Comparison of ENCODE assay signal across 8 cellular contexts in the genomic region with DNA sequence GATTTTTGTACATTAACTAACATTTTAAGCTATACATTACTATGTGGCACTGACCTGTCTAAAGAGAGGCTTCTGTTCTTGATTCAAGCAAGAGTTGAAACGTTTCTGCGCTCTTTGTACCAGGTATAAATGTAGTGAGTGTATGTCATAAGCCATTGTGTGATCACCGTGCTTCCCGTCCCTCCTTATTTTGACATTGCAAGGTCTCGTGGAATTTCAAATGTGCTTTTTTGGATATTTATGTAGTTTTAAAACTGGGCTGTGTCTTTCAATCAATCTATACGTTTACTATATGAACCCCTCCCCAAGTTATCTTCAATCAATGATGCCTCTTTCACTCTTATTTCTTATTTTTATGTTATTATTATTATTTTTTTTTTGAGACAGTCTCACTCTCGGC. TPM values are rescaled to one million over a fixed set of nuclear protein-coding genes. Genes with fewer than 3 reads are reported as not detected.
DNase-seq lines count a peak whose midpoint lies in the region; TF ChIP-seq lines count a peak whose summit lies in the region.

A gene with protein sequence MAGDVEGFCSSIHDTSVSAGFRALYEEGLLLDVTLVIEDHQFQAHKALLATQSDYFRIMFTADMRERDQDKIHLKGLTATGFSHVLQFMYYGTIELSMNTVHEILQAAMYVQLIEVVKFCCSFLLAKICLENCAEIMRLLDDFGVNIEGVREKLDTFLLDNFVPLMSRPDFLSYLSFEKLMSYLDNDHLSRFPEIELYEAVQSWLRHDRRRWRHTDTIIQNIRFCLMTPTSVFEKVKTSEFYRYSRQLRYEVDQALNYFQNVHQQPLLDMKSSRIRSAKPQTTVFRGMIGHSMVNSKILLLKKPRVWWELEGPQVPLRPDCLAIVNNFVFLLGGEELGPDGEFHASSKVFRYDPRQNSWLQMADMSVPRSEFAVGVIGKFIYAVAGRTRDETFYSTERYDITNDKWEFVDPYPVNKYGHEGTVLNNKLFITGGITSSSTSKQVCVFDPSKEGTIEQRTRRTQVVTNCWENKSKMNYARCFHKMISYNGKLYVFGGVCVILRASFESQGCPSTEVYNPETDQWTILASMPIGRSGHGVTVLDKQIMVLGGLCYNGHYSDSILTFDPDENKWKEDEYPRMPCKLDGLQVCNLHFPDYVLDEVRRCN (minus strand): TSS at position 101 of the 400 bp plus-strand sequence. CDS start 20,493 bp downstream, outside the sequence.

- CTCF ChIA-PET in activated CD4-positive, alpha-beta memory T cell treated with anti-CD3 and anti-CD28 coated beads, Interleukin-2, amount 10 ng/mL, durations not matched to agents 7 days and 5 days (lab: Charles Lee), result interaction anchor here (1.0 to 5.9 kb wide), 3 partner anchors 27 to 125 kb away, joined by 3 to 70 read pairs (median 18); a partner anchor contains a TSS

- H3K4me3 Mint-ChIP-seq in activated CD4-positive, alpha-beta memory T cell treated with anti-CD3 and anti-CD28 coated beads, Interleukin-2, amount 10 ng/mL, durations not matched to agents 7 days and 5 days, result peak within 1 kb of the TSS; percentile 80

- H3K9me3 ChIP-seq in HAP-1 (no peaks in the 10 kb centered on the region), hepatocyte (ENCODE audit: low read depth) (no peaks in the 10 kb centered on the region), smooth muscle cell (replicated peaks; ENCODE audit: low read depth) (no peaks in the 10 kb centered on the region)

- H3K9me3 Mint-ChIP-seq in activated CD4-positive, alpha-beta memory T cell treated with anti-CD3 and anti-CD28 coated beads, Interleukin-2, amount 10 ng/mL, durations not matched to agents 7 days and 5 days, result no peaks in the 10 kb centered on the region

- peaks cover 7% of the 10 kb centered on the region for H3K36me3 Mint-ChIP-seq in activated CD4-positive, alpha-beta memory T cell treated with anti-CD3 and anti-CD28 coated beads, Interleukin-2, amount 10 ng/mL, durations not matched to agents 7 days and 5 days (ENCODE audit: low read depth)

- POLR2A ChIA-PET in activated CD4-positive, alpha-beta memory T cell treated with anti-CD3 and anti-CD28 coated beads, Interleukin-2, amount 10 ng/mL, durations not matched to agents 7 days and 5 days (lab: Charles Lee), result interaction anchor here (4.9 to 5.7 kb wide), 3 partner anchors 28 to 244 kb away, joined by 33 to 86 read pairs (median 33); a partner anchor contains a TSS

- H3K27me3 ChIP-seq in HAP-1 (ENCODE audit: low read depth) (no peaks in the 10 kb centered on the region), hepatocyte (no peaks in the 10 kb centered on the region), smooth muscle cell (ENCODE audit: low read depth) (no peaks in the 10 kb centered on the region)

- in situ Hi-C loops in HAP-1 (cut with MboI; ENCODE audit: low sequenced_read_pairs), result loop anchor here (10.0 kb wide), 1 partner anchor 112 kb away; no protein-coding TSS in a partner anchor

- peak within 1 kb of the TSS; percentile 55 for H2AFZ ChIP-seq in hepatocyte
- peak within 1 kb of the TSS; percentile 96 for H2AFZ ChIP-seq in smooth muscle cell (ENCODE audit: low read depth)

- DNase-seq in HAP-1 (ENCODE audit: low spot score in 2 of 2) (no peak), hepatocyte (ENCODE audit: low spot score) (no peak), smooth muscle cell (lab: John Stamatoyannopoulos, UW; ENCODE audit: unreplicated experiment) (no peak), NCI-H2227 treated with DMSO at 0.1 percent for 48 hours (lab: John Stamatoyannopoulos, UW) (no peak), HPDE6-E6E7 (ENCODE audit: extremely low spot score) (no peak), DMS 273 (lab: John Stamatoyannopoulos, UW; ENCODE audit: unreplicated experiment) (no peak), germinal center (ENCODE audit: low spot score) (no peak)
- no peak for DNase-seq in activated CD4-positive, alpha-beta memory T cell treated with anti-CD3 and anti-CD28 coated beads, Interleukin-2, amount 10 ng/mL, durations not matched to agents 7 days and 5 days

- H3K27ac ChIP-seq in hepatocyte, result peak within 1 kb of the TSS; percentile 99
- H3K27ac ChIP-seq in smooth muscle cell (ENCODE audit: low read depth), result peak within 1 kb of the TSS; percentile 100

- no peaks in the 10 kb centered on the region for H3K36me3 ChIP-seq in HAP-1 (replicated peaks)
- H3K36me3 ChIP-seq in hepatocyte (replicated peaks; ENCODE audit: insufficient read depth, low read depth), result no peaks in the 10 kb centered on the region
- H3K36me3 ChIP-seq in smooth muscle cell (ENCODE audit: low read depth), result no peaks in the 10 kb centered on the region

- peaks cover 28% of the 10 kb centered on the region for H3K79me2 ChIP-seq in hepatocyte
- H3K79me2 ChIP-seq in smooth muscle cell (ENCODE audit: low read depth), result peaks cover 30% of the 10 kb centered on the region

- peak within 1 kb of the TSS; percentile 91 for H3K27ac Mint-ChIP-seq in activated CD4-positive, alpha-beta memory T cell treated with anti-CD3 and anti-CD28 coated beads, Interleukin-2, amount 10 ng/mL, durations not matched to agents 7 days and 5 days

- H3K27me3 Mint-ChIP-seq in activated CD4-positive, alpha-beta memory T cell treated with anti-CD3 and anti-CD28 coated beads, Interleukin-2, amount 10 ng/mL, durations not matched to agents 7 days and 5 days, result peaks cover 2% of the 10 kb centered on the region

- H3K9ac ChIP-seq in smooth muscle cell (ENCODE audit: low read depth), result peak within 1 kb of the TSS; percentile 98

- WGBS in hepatocyte (ENCODE audit: low lambda C conversion rate, missing lambda C conversion rate), result 88% methylated on average over 7 of the region's 7 CpGs
- WGBS in smooth muscle cell (ENCODE audit: low lambda C conversion rate), result 86% methylated on average over 7 of the region's 7 CpGs

- H3F3A ChIP-seq in smooth muscle cell (ENCODE audit: low read depth), result no peaks in the 10 kb centered on the region

- H3K4me1 Mint-ChIP-seq in activated CD4-positive, alpha-beta memory T cell treated with anti-CD3 and anti-CD28 coated beads, Interleukin-2, amount 10 ng/mL, durations not matched to agents 7 days and 5 days, result peaks cover 9% of the 10 kb centered on the region

- H3K4me3 ChIP-seq in HAP-1, result peak within 1 kb of the TSS; percentile 85
- peak within 1 kb of the TSS; percentile 35 for H3K4me3 ChIP-seq in hepatocyte
- H3K4me3 ChIP-seq in smooth muscle cell, result peak within 1 kb of the TSS; percentile 84

- TF ChIP-seq CTCF in hepatocyte (IDR thresholded peaks at IDR 0.05; ENCODE audit: poor library complexity) (no peak), smooth muscle cell (IDR thresholded peaks at IDR 0.05; ENCODE audit: borderline replicate concordance, insufficient read depth, poor library complexity, severe bottlenecking) (no peak)

- no peaks in the 10 kb centered on the region for H3K9me2 ChIP-seq in hepatocyte (replicated peaks; ENCODE audit: insufficient read depth)

- H3K4me1 ChIP-seq in HAP-1 (peaks cover 15% of the 10 kb centered on the region), hepatocyte (ENCODE audit: insufficient read depth) (peaks cover 5% of the 10 kb centered on the region), smooth muscle cell (ENCODE audit: low read depth) (peaks cover 9% of the 10 kb centered on the region)

- peaks cover 11% of the 10 kb centered on the region for H4K20me1 ChIP-seq in hepatocyte (ENCODE audit: insufficient read depth, poor library complexity, severe bottlenecking)
- H4K20me1 ChIP-seq in smooth muscle cell (ENCODE audit: low read depth), result peaks cover 24% of the 10 kb centered on the region

- peak within 1 kb of the TSS; percentile 72 for H3K4me2 ChIP-seq in hepatocyte
- peak within 1 kb of the TSS; percentile 90 for H3K4me2 ChIP-seq in smooth muscle cell

RNA-seq across cellular contexts. Expression of the gene that starts here (rescaled TPM):
- 1 to 10 TPM; 9.3 TPM for total RNA-seq in activated CD4-positive, alpha-beta memory T cell treated with anti-CD3 and anti-CD28 coated beads, Interleukin-2, amount 10 ng/mL, durations not matched to agents 7 days and 5 days
- 49.5 and 52.6 TPM in 2 replicates for total RNA-seq in hepatocyte
- polyA plus RNA-seq in hepatocyte, result 11.2 and 13.2 TPM in 2 replicates
- 53.3 and 70.4 TPM in 2 replicates for total RNA-seq in smooth muscle cell
- polyA plus RNA-seq in smooth muscle cell, result 14.0 and 16.8 TPM in 2 replicates

Comparison
In these comparisons a context has a peak if more than half of its experiments do, and no peak if none do; other contexts are left out.
1. H3K4me3 ChIP-seq: peak in every context shown above with its lines; median percentile 85 in HAP-1; 84 in smooth muscle cell; 35 in hepatocyte.